ENCODE assay signal across 1 cellular context in genomic region chr1:215128514-215128913, GRCh38.
TF ChIP-seq lines count a peak whose summit lies in the region.

No MANE protein-coding gene starts in this region.

TF ChIP-seq in GM23338, 12 proteins besides CTCF, POLR2A, EP300 and RAD21 (continued from another document):
- TF ChIP-seq REST (IDR thresholded peaks at IDR 0.05; ENCODE audit: unreplicated experiment) (no peak), ETS1 (IDR thresholded peaks at IDR 0.05) (no peak)
